In genomic region chr10:7532723-7533498, GRCh38 we compare ENCODE assay signal across 1 cellular context.
TF ChIP-seq lines count a peak whose summit lies in the region.

No MANE protein-coding gene starts in this region.

TF ChIP-seq in GM23338, 12 proteins besides CTCF, POLR2A, EP300 and RAD21 (continued from another document):
- TF ChIP-seq, protein P1, sequence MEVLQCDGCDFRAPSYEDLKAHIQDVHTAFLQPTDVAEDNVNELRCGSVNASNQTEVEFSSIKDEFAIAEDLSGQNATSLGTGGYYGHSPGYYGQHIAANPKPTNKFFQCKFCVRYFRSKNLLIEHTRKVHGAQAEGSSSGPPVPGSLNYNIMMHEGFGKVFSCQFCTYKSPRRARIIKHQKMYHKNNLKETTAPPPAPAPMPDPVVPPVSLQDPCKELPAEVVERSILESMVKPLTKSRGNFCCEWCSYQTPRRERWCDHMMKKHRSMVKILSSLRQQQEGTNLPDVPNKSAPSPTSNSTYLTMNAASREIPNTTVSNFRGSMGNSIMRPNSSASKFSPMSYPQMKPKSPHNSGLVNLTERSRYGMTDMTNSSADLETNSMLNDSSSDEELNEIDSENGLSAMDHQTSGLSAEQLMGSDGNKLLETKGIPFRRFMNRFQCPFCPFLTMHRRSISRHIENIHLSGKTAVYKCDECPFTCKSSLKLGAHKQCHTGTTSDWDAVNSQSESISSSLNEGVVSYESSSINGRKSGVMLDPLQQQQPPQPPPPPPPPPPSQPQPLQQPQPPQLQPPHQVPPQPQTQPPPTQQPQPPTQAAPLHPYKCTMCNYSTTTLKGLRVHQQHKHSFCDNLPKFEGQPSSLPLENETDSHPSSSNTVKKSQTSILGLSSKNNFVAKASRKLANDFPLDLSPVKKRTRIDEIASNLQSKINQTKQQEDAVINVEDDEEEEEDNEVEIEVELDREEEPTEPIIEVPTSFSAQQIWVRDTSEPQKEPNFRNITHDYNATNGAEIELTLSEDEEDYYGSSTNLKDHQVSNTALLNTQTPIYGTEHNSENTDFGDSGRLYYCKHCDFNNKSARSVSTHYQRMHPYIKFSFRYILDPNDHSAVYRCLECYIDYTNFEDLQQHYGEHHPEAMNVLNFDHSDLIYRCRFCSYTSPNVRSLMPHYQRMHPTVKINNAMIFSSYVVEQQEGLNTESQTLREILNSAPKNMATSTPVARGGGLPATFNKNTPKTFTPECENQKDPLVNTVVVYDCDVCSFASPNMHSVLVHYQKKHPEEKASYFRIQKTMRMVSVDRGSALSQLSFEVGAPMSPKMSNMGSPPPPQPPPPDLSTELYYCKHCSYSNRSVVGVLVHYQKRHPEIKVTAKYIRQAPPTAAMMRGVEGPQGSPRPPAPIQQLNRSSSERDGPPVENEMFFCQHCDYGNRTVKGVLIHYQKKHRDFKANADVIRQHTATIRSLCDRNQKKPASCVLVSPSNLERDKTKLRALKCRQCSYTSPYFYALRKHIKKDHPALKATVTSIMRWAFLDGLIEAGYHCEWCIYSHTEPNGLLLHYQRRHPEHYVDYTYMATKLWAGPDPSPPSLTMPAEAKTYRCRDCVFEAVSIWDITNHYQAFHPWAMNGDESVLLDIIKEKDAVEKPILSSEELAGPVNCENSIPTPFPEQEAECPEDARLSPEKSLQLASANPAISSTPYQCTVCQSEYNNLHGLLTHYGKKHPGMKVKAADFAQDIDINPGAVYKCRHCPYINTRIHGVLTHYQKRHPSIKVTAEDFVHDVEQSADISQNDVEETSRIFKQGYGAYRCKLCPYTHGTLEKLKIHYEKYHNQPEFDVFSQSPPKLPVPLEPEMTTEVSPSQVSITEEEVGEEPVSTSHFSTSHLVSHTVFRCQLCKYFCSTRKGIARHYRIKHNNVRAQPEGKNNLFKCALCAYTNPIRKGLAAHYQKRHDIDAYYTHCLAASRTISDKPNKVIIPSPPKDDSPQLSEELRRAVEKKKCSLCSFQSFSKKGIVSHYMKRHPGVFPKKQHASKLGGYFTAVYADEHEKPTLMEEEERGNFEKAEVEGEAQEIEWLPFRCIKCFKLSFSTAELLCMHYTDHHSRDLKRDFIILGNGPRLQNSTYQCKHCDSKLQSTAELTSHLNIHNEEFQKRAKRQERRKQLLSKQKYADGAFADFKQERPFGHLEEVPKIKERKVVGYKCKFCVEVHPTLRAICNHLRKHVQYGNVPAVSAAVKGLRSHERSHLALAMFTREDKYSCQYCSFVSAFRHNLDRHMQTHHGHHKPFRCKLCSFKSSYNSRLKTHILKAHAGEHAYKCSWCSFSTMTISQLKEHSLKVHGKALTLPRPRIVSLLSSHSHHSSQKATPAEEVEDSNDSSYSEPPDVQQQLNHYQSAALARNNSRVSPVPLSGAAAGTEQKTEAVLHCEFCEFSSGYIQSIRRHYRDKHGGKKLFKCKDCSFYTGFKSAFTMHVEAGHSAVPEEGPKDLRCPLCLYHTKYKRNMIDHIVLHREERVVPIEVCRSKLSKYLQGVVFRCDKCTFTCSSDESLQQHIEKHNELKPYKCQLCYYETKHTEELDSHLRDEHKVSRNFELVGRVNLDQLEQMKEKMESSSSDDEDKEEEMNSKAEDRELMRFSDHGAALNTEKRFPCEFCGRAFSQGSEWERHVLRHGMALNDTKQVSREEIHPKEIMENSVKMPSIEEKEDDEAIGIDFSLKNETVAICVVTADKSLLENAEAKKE (CRISPR knock-in tag; IDR thresholded peaks at IDR 0.05): no peak
